7 cellular contexts compared by ENCODE assay signal in genomic region chr9:75027187-75028107, GRCh38. TPM values are rescaled to one million over a fixed set of nuclear protein-coding genes. Genes with fewer than 3 reads are reported as not detected.
DNase-seq lines count a peak whose midpoint lies in the region; ATAC-seq and TF ChIP-seq lines count a peak whose summit lies in the region.

No MANE protein-coding gene starts in this region.

- H3K4me3 Mint-ChIP-seq in activated B cell treated with CpG ODN at 0.5 μM for 24 hours: peak overlapping the region; percentile 96

- no peaks in the 10 kb centered on the region for H3K27me3 ChIP-seq in HAP-1 (ENCODE audit: low read depth)
- H3K27me3 ChIP-seq in Loucy (ENCODE audit: insufficient read depth, low read length, poor library complexity, severe bottlenecking): no peaks in the 10 kb centered on the region
- no peaks in the 10 kb centered on the region for H3K27me3 ChIP-seq in liver (ENCODE audit: control insufficient read depth in 4 of 4, insufficient read depth in 4 of 4, low read length in 3 of 4)

- H3K9me2 ChIP-seq in Loucy (replicated peaks; ENCODE audit: low read depth, low read length): no peaks in the 10 kb centered on the region

- H3K4me3 ChIP-seq in GM12875 (ENCODE audit: low read depth, low read length) (peak overlapping the region; percentile 55), HAP-1 (peak overlapping the region; percentile 56), Loucy (ENCODE audit: low read length, poor library complexity, severe bottlenecking) (peak overlapping the region; percentile 92), coronary artery (peak overlapping the region; percentile 75), liver (ENCODE audit: low read depth in 1 of 3, low read length in 3 of 3) (peak overlapping the region; percentile 84 to 92 (median 88))

- peak overlapping the region; percentile 95 for H3K27ac Mint-ChIP-seq in activated B cell treated with CpG ODN at 0.5 μM for 24 hours

- H3K4me1 Mint-ChIP-seq in activated B cell treated with CpG ODN at 0.5 μM for 24 hours: peaks cover 36% of the 10 kb centered on the region

- H3K9ac ChIP-seq in Loucy (ENCODE audit: low read depth, low read length, poor library complexity, severe bottlenecking) (peak overlapping the region; percentile 81), liver (ENCODE audit: low read depth in 1 of 2, low read length in 2 of 2) (peak overlapping the region; percentile 87 to 90)

- H2AFZ ChIP-seq in Loucy (ENCODE audit: low read length): peak overlapping the region; percentile 85; the same call in 1 of the 2 replicates

- intact Hi-C loops in activated B cell treated with CpG ODN at 0.5 μM for 24 hours (cut with micrococcal nuclease): loop anchor here (1.0 to 5.0 kb wide), 7 partner anchors 27 to 1895 kb away; partner anchors contain the start of genes C9orf40, GCNT1, NMRK1 and OSTF1

- peak overlapping the region; percentile 96 for H3K4me2 ChIP-seq in Loucy (ENCODE audit: low read depth, low read length, poor library complexity, severe bottlenecking)

- peaks cover 49% of the 10 kb centered on the region for H3K79me2 ChIP-seq in Loucy (ENCODE audit: insufficient read depth, low read length)

- 0 out of 2 replicates have a peak, but pooled peaks cover 3% of the 10 kb centered on the region for H3F3A ChIP-seq in Loucy (ENCODE audit: low read depth)

- POLR2A ChIA-PET in activated B cell treated with CpG ODN at 0.5 μM for 24 hours (lab: Charles Lee): interaction anchor here (0.7 to 3.9 kb wide), 12 partner anchors 11 to 1728 kb away, joined by 3 to 82 read pairs (median 4); partner anchors contain the start of genes C9orf40, NMRK1 and OSTF1

- peaks cover 7% of the 10 kb centered on the region for H3K36me3 Mint-ChIP-seq in activated B cell treated with CpG ODN at 0.5 μM for 24 hours (ENCODE audit: low read depth)

- peak; percentile 29 for ATAC-seq in activated B cell treated with CpG ODN at 0.5 μM for 24 hours (ENCODE audit: low read depth)

- H3K36me3 ChIP-seq in HAP-1 (replicated peaks): 0 out of 2 replicates have a peak, but pooled peaks cover 2% of the 10 kb centered on the region
- H3K36me3 ChIP-seq in Loucy (ENCODE audit: insufficient read depth, low read length): no peaks in the 10 kb centered on the region
- no peaks in the 10 kb centered on the region for H3K36me3 ChIP-seq in liver (ENCODE audit: control insufficient read depth in 4 of 4, insufficient read depth in 3 of 4, low read depth in 1 of 4, low read length in 3 of 4)

- WGBS in liver: under 1% methylated on average over 59 of the region's 59 CpGs

- no peaks in the 10 kb centered on the region for H3K27me3 Mint-ChIP-seq in activated B cell treated with CpG ODN at 0.5 μM for 24 hours

- TF ChIP-seq CTCF in GM12875 (IDR thresholded peaks at IDR 0.05; ENCODE audit: borderline replicate concordance, insufficient read depth, low read depth, low read length) (0 out of 2 replicates have a peak, but pooled peaks have one; percentile 11), Loucy (conservative IDR thresholded peaks at IDR 0.05; ENCODE audit: low read length) (no peak; the same call in 1 of the 2 replicates), activated B cell treated with CpG ODN at 0.5 μM for 24 hours (IDR thresholded peaks at IDR 0.05) (no peak), coronary artery (IDR thresholded peaks at IDR 0.05) (peak; percentile 19), liver (IDR thresholded peaks at IDR 0.05; ENCODE audit: low read depth, low read length, missing input control) (no peak)

- H3K27ac ChIP-seq in coronary artery: peak overlapping the region; percentile 86 to 92
- H3K27ac ChIP-seq in liver (ENCODE audit: low read depth in 1 of 2, low read length in 2 of 2): peak overlapping the region; percentile 95 to 97

- in situ Hi-C loops in HAP-1 (cut with MboI; ENCODE audit: low sequenced_read_pairs): loop anchor here (10.0 kb wide), 1 partner anchor 47 kb away; no protein-coding TSS in a partner anchor

- no peaks in the 10 kb centered on the region for H3K9me3 Mint-ChIP-seq in activated B cell treated with CpG ODN at 0.5 μM for 24 hours

- H3K4me1 ChIP-seq in HAP-1 (peaks cover 13% of the 10 kb centered on the region), Loucy (ENCODE audit: insufficient read depth, low read length, poor library complexity, severe bottlenecking) (peaks cover 42% of the 10 kb centered on the region), liver (ENCODE audit: control insufficient read depth in 4 of 4, insufficient read depth in 4 of 4, low read length in 3 of 4) (peaks cover 0 to 17% (median 12%) of the 10 kb centered on the region in 4 donors)

- peaks cover 44% of the 10 kb centered on the region for H4K20me1 ChIP-seq in Loucy (ENCODE audit: insufficient read depth, low read length, poor library complexity, severe bottlenecking)

- CTCF ChIA-PET in activated B cell treated with CpG ODN at 0.5 μM for 24 hours (lab: Charles Lee): interaction anchor here (1.0 to 3.0 kb wide), 9 partner anchors 12 to 252 kb away, joined by 3 to 19 read pairs (median 5); partner anchors contain the start of genes C9orf40, NMRK1 and OSTF1

- H3K9me3 ChIP-seq in HAP-1: no peaks in the 10 kb centered on the region
- no peaks in the 10 kb centered on the region for H3K9me3 ChIP-seq in Loucy (ENCODE audit: insufficient read depth, low read depth, low read length)
- H3K9me3 ChIP-seq in liver (ENCODE audit: control insufficient read depth in 4 of 4, low read length in 3 of 4): no peaks in the 10 kb centered on the region

- TF ChIP-seq RAD21 in liver (IDR thresholded peaks at IDR 0.05): no peak

- DNase-seq in HAP-1 (ENCODE audit: low spot score in 2 of 2) (peak; percentile 32 to 65), activated B cell treated with CpG ODN at 0.5 μM for 24 hours (no peak), coronary artery (ENCODE audit: low spot score) (peak; percentile 81)
- peak; percentile 43 to 55 for DNase-seq in stimulated activated CD4-positive, alpha-beta T cell treated with anti-CD3 and anti-CD28 coated beads, Interleukin-4, amount 100 ng/mL, for 4 hours

TF ChIP-seq in liver, 16 proteins besides CTCF, POLR2A, EP300 and RAD21:
- TF ChIP-seq YY1 (IDR thresholded peaks at IDR 0.05): peak; percentile 24
- no peak for TF ChIP-seq ZBTB33 (IDR thresholded peaks at IDR 0.05)
- TF ChIP-seq RXRA (IDR thresholded peaks at IDR 0.05): peak; percentile 20 to 52

RNA-seq across cellular contexts. Expression of gene CARNMT1, which starts 0.6 kb away (rescaled TPM):
- total RNA-seq in activated B cell treated with CpG ODN at 0.5 μM for 24 hours: 15.7 and 19.4 TPM in 2 replicates
- 10 to 100 TPM; 15.6 to 19.7 TPM for total RNA-seq in liver
- polyA plus RNA-seq in liver: 1 to 10 TPM; 5.1 to 7.0 TPM

Comparison
In these comparisons a context has a peak if more than half of its experiments do, and no peak if none do; other contexts are left out.
1. CTCF ChIP-seq: peak in GM12875 (single experiment) and coronary artery (single experiment); none in Loucy (single experiment), activated B cell treated with CpG ODN at 0.5 μM for 24 hours (single experiment) and liver (single experiment).
2. Peak in every context shown above with its lines, with median percentiles within 50 percentile points of each other: H3K4me3 ChIP-seq.